ENCODE assay signal across 10 cellular contexts in genomic region chr10:129958118-129958685, GRCh38. TPM values are rescaled to one million over a fixed set of nuclear protein-coding genes. Genes with fewer than 3 reads are reported as not detected.
DNase-seq lines count a peak whose midpoint lies in the region; TF ChIP-seq lines count a peak whose summit lies in the region.
"Had no signal": no experiment of that assay in that cellular context is flagged by ENCODE, and none has a peak within 500 bp of the region (broad histone marks: within the 10 kb centered on the region; RNA-seq: fewer than 3 reads in every experiment).

No MANE protein-coding gene starts in this region.

- no peak for DNase-seq in H7
- DNase-seq in ecto neural progenitor cell (ENCODE audit: low spot score) = peak; percentile 50
- DNase-seq in COR-L47 (lab: John Stamatoyannopoulos, UW) = no peak
- DNase-seq in 8988T = no peak
- no peak for DNase-seq in SHP77 treated with DMSO at 0.1 percent for 48 hours (lab: John Stamatoyannopoulos, UW)
- no peak for DNase-seq in occipital lobe (lab: John Stamatoyannopoulos, UW)
- DNase-seq: Karpas-422 had no signal

- peaks cover 4% of the 10 kb centered on the region for H3K9me3 Mint-ChIP-seq in nephron

- no peak overlapping the region for H3K27ac ChIP-seq in BLaER1 treated with 17β-estradiol and CSF1 and Interleukin-3, amounts not matched to agents 10 nM and 100 nM
- H3K27ac ChIP-seq: SJSA1 had no signal

- no peak overlapping the region for H3K9ac ChIP-seq in BLaER1 treated with 17β-estradiol and CSF1 and Interleukin-3, amounts not matched to agents 10 nM and 100 nM

- H3K27me3 Mint-ChIP-seq in nephron (ENCODE audit: low read depth) = peaks cover 81% of the 10 kb centered on the region

- peaks cover 0 to 4% (median 0%) of the 10 kb centered on the region in 11 experiments; a peak in 1 of 22 replicates for H3K9me3 ChIP-seq in BLaER1 treated with 17β-estradiol and CSF1 and Interleukin-3, amounts not matched to agents 10 nM and 100 nM (replicated peaks in 1 of 11)

- H3K27me3 ChIP-seq in BLaER1 treated with 17β-estradiol and CSF1 and Interleukin-3, amounts not matched to agents 10 nM and 100 nM = peaks cover 99 to 100% (median 100%) of the 10 kb centered on the region in 11 experiments
- peaks cover 86% of the 10 kb centered on the region for H3K27me3 ChIP-seq in H7 (ENCODE audit: control insufficient read depth, insufficient read depth, low read length)

- peak; percentile 31 to 47 (median 37) for TF ChIP-seq CTCF in nephron (IDR thresholded peaks at IDR 0.05; ENCODE audit: unreplicated experiment in 3 of 3)

- H3K4me1 ChIP-seq in BLaER1 treated with 17β-estradiol and CSF1 and Interleukin-3, amounts not matched to agents 10 nM and 100 nM = peaks cover 12 to 20% (median 16%) of the 10 kb centered on the region in 10 experiments; a peak in 18 of 20 replicates
- H3K4me1 ChIP-seq: SJSA1 had no signal

- H3K4me1 Mint-ChIP-seq in nephron = peaks cover 78% of the 10 kb centered on the region

- H3K4me2 ChIP-seq in BLaER1 treated with 17β-estradiol and CSF1 and Interleukin-3, amounts not matched to agents 10 nM and 100 nM = peak overlapping the region; percentile 40 to 89 (median 74)

- peaks cover 34% of the 10 kb centered on the region for H3K36me3 Mint-ChIP-seq in nephron (ENCODE audit: low read depth)

- peak overlapping the region; percentile 71 to 91 (median 83) for H3K4me3 Mint-ChIP-seq in nephron

- no peaks in the 10 kb centered on the region for H3K36me3 ChIP-seq in BLaER1 treated with 17β-estradiol and CSF1 and Interleukin-3, amounts not matched to agents 10 nM and 100 nM
- no peaks in the 10 kb centered on the region for H3K36me3 ChIP-seq in H7 (replicated peaks; ENCODE audit: control insufficient read depth, insufficient read depth, low read length)
- H3K36me3 ChIP-seq: SJSA1 had no signal

- H3K27ac Mint-ChIP-seq in nephron = peak overlapping the region; percentile 40 to 94 (median 89)

- H3K4me3 ChIP-seq in BLaER1 treated with 17β-estradiol and CSF1 and Interleukin-3, amounts not matched to agents 10 nM and 100 nM = peak overlapping the region; percentile 8 to 58 (median 40); a peak in 17 of 20 replicates
- H3K4me3 ChIP-seq in H7 (ENCODE audit: insufficient read depth, low read depth, low read length) = peak overlapping the region; percentile 36
- H3K4me3 ChIP-seq: SJSA1 had no signal

- peaks cover 0 to 73% (median 63%) of the 10 kb centered on the region in 11 experiments; a peak in 20 of 22 replicates for H4K20me1 ChIP-seq in BLaER1 treated with 17β-estradiol and CSF1 and Interleukin-3, amounts not matched to agents 10 nM and 100 nM

RNA-seq across cellular contexts. Expression of gene EBF3, which starts 5.9 kb away (rescaled TPM):
- 0.76 and 1.4 TPM in 2 replicates for total RNA-seq in H7 (2014; rRNA removed; shearing (Covaris generic))
- total RNA-seq in occipital lobe = 0.31 TPM
- total RNA-seq: SJSA1 had no signal
